In genomic region chr12:21642707-21643389, GRCh38 we compare ENCODE assay signal across 1 cellular context.
TF ChIP-seq lines count a peak whose summit lies in the region.

No MANE protein-coding gene starts in this region.

TF ChIP-seq in GM12878, 131 proteins besides CTCF, POLR2A, EP300 and RAD21 (continued from another document):
- TF ChIP-seq GATAD2B (conservative IDR thresholded peaks at IDR 0.05; ENCODE audit: low read depth) (no peak), SMAD1 (IDR thresholded peaks at IDR 0.05; ENCODE audit: low read depth, partially characterized antibody) (no peak)
